15 cellular contexts compared by ENCODE assay signal in the genomic region with DNA sequence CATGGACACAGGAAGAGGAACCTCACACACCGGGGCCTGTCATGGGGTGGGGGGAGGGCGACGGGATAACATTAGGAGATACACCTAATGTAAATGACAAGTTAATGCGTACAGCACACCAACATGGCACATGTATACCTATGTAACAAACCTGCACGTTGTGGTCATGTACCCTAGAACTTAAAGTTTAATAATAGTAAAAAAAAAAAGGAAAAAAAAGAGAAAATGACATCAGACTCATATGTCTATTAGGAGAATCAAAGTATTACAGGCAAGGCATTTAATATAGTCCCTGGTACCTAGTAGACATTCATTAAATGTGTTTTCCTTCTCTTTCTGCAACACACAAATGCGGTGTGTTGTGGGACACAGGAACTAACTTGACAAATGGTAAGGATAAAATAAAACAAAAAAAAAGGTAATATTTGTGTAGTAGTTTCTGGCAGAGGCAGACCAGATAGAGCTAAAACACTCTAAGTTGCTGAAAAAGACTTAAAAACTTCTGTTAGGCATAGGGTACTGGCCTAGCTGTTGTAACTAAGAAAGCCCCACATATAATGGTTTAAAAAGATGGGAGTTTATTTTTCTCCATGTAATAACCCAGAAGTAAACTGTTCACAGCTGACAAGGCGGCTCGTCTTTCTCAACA.
DNase-seq lines count a peak whose midpoint lies in the region; ATAC-seq, FAIRE-seq and TF ChIP-seq lines count a peak whose summit lies in the region.
"Had no signal": no experiment of that assay in that cellular context is flagged by ENCODE, and none has a peak within 500 bp of the region (broad histone marks: within the 10 kb centered on the region; RNA-seq: fewer than 3 reads in every experiment).

No MANE protein-coding gene starts in this region.

- H3K4me1 ChIP-seq in heart left ventricle: peaks cover 7 to 38% (median 24%) of the 10 kb centered on the region in 12 donors
- peaks cover 42% of the 10 kb centered on the region for H3K4me1 ChIP-seq in endothelial cell of umbilical vein (ENCODE audit: control insufficient read depth, extremely low read depth, insufficient read depth, low read length)
- peaks cover 17% of the 10 kb centered on the region for H3K4me1 ChIP-seq in osteoblast (ENCODE audit: insufficient read depth, low read length)
- peaks cover 29% of the 10 kb centered on the region for H3K4me1 ChIP-seq in upper lobe of right lung

- no peak for FAIRE-seq in endothelial cell of umbilical vein (lab: Jason Lieb, UNC)
- no peak for FAIRE-seq in GM12891 (lab: Jason Lieb, UNC)
- FAIRE-seq: A204.1 had no signal

- CTCF ChIA-PET in endothelial cell of umbilical vein (lab: Charles Lee): interaction anchor here (1.1 to 2.8 kb wide), 14 partner anchors 11 to 521 kb away, joined by 3 to 32 read pairs (median 6); no protein-coding TSS in a partner anchor

- H3K27ac Mint-ChIP-seq in glutamatergic neuron (ENCODE audit: unreplicated experiment): no peak overlapping the region
- H3K27ac Mint-ChIP-seq: stimulated activated naive CD8-positive, alpha-beta T cell treated with anti-CD3 and anti-CD28 coated beads, Interleukin-15, amount 100 ng/mL, for 72 hours; T-helper 2 cell treated with Interferon-gamma antibody and Interleukin-4, amounts not matched to agents 5 μg/mL and 100 μg/mL, for 36 hours had no signal

- H3K27me3 Mint-ChIP-seq in glutamatergic neuron (ENCODE audit: unreplicated experiment): peaks cover under 1% of the 10 kb centered on the region

- POLR2A ChIA-PET in endothelial cell of umbilical vein (lab: Charles Lee): interaction anchor here (1.1 to 2.0 kb wide), 4 partner anchors 25 to 559 kb away, joined by 3 to 13 read pairs (median 6); a partner anchor contains a TSS

- H3K9me3 ChIP-seq in heart left ventricle (peaks cover 0 to 3% (median 0%) of the 10 kb centered on the region in 12 donors), endothelial cell of umbilical vein (replicated peaks; ENCODE audit: control insufficient read depth, insufficient read depth, low read length) (no peaks in the 10 kb centered on the region), osteoblast (ENCODE audit: low read depth, low read length) (no peaks in the 10 kb centered on the region), upper lobe of right lung (no peaks in the 10 kb centered on the region)

- H3K79me2 ChIP-seq in endothelial cell of umbilical vein (ENCODE audit: control insufficient read depth, insufficient read depth, low read length): no peaks in the 10 kb centered on the region
- H3K79me2 ChIP-seq in osteoblast (ENCODE audit: insufficient read depth, low read length): no peaks in the 10 kb centered on the region

- dilution Hi-C loops in endothelial cell of umbilical vein (cut with MboI; ENCODE audit: extremely low pct_ligation_motif_present, low sequenced_read_pairs): no loop called here

- WGBS in heart left ventricle, 4 donors: 56 to 69% (median 59%) methylated on average over 8 of the region's 8 CpGs

- no peaks in the 10 kb centered on the region for H3K9me3 Mint-ChIP-seq in glutamatergic neuron (ENCODE audit: unreplicated experiment)
- H3K9me3 Mint-ChIP-seq: stimulated activated naive CD8-positive, alpha-beta T cell treated with anti-CD3 and anti-CD28 coated beads, Interleukin-15, amount 100 ng/mL, for 72 hours; T-helper 2 cell treated with Interferon-gamma antibody and Interleukin-4, amounts not matched to agents 5 μg/mL and 100 μg/mL, for 36 hours had no signal

- DNase-seq in heart left ventricle: no peak
- DNase-seq in Right ventricle myocardium inferior (ENCODE audit: missing footprints): no peak
- no peak for DNase-seq in endothelial cell of umbilical vein (ENCODE audit: low read depth, low spot score)
- DNase-seq in osteoblast (ENCODE audit: insufficient read length, low spot score, missing footprints): no peak
- DNase-seq in upper lobe of right lung: no peak
- DNase-seq in glutamatergic neuron: no peak
- DNase-seq in GM12891 (ENCODE audit: insufficient read length, low spot score): no peak
- DNase-seq in superior temporal gyrus (ENCODE audit: extremely low spot score): no peak
- DNase-seq: activated CD4-positive, alpha-beta T cell treated with anti-CD3 and anti-CD28 coated beads, Interleukin-2, amount 50 U/mL, for 48 hours; activated gamma-delta T cell; caudate nucleus; NCI-H1092; stimulated activated naive CD8-positive, alpha-beta T cell treated with anti-CD3 and anti-CD28 coated beads, Interleukin-15, amount 100 ng/mL, for 72 hours had no signal

- no peak for TF ChIP-seq POLR2A in heart left ventricle (IDR thresholded peaks at IDR 0.05)
- TF ChIP-seq POLR2A in endothelial cell of umbilical vein (IDR thresholded peaks at IDR 0.05; ENCODE audit: low read depth, low read length): no peak
- TF ChIP-seq POLR2A in GM12891 (IDR thresholded peaks at IDR 0.05; ENCODE audit: low read depth, low read length): no peak

- H3K4me2 ChIP-seq in endothelial cell of umbilical vein (ENCODE audit: insufficient read depth, low read length): peak overlapping the region; percentile 92
- peak overlapping the region; percentile 72 for H3K4me2 ChIP-seq in osteoblast (ENCODE audit: insufficient read depth, low read length)

- no peaks in the 10 kb centered on the region for H3K36me3 Mint-ChIP-seq in glutamatergic neuron (ENCODE audit: unreplicated experiment)

- TSS peak; percentile 66 for BruUV-seq in endothelial cell of umbilical vein (replicated peaks; lab: Mats Ljungman, UMichigan)

- no peaks in the 10 kb centered on the region for H4K20me1 ChIP-seq in endothelial cell of umbilical vein (replicated peaks; ENCODE audit: control insufficient read depth, extremely low read depth, insufficient read depth, low read length)
- H4K20me1 ChIP-seq in osteoblast (ENCODE audit: insufficient read depth, low read length): no peaks in the 10 kb centered on the region

- intact Hi-C loops in heart left ventricle (cut with DNase I): loop anchor here in 6 of 10 donors (2.0 to 10.0 kb wide), 8 partner anchors 34 to 149 kb away; a partner anchor contains a TSS
- intact Hi-C loops in Right ventricle myocardium inferior (cut with DNase I): loop anchor here (2.0 to 5.0 kb wide), 3 partner anchors 37 to 149 kb away; a partner anchor contains a TSS
- intact Hi-C loops in endothelial cell of umbilical vein (cut with micrococcal nuclease): loop anchor here (1.0 to 2.0 kb wide), 3 partner anchors 26 to 559 kb away; no protein-coding TSS in a partner anchor
- intact Hi-C loops in upper lobe of right lung (cut with DNase I): no loop called here

- H3K9ac ChIP-seq in endothelial cell of umbilical vein (replicated peaks; ENCODE audit: extremely low read depth, insufficient read depth, low read length): peak overlapping the region; percentile 71

- H3K27ac ChIP-seq in heart left ventricle (peak overlapping the region; percentile 76 to 93 (median 88)), endothelial cell of umbilical vein (ENCODE audit: insufficient read depth, low read depth, low read length) (peak overlapping the region; percentile 94), osteoblast (ENCODE audit: low read depth, low read length) (peak overlapping the region; percentile 52), upper lobe of right lung (peak overlapping the region; percentile 89)

- no peak overlapping the region for H2AFZ ChIP-seq in endothelial cell of umbilical vein (ENCODE audit: low read depth, low read length)
- H2AFZ ChIP-seq in osteoblast (ENCODE audit: low read length): peak overlapping the region; percentile 34

- ATAC-seq in heart left ventricle (no peak), Right ventricle myocardium inferior (no peak), upper lobe of right lung (no peak)
- ATAC-seq: stimulated activated naive CD8-positive, alpha-beta T cell treated with anti-CD3 and anti-CD28 coated beads, Interleukin-15, amount 100 ng/mL, for 72 hours had no signal

- no peak overlapping the region for H3K4me3 ChIP-seq in heart left ventricle
- no peak overlapping the region for H3K4me3 ChIP-seq in endothelial cell of umbilical vein (replicated peaks in 1 of 3; ENCODE audit: insufficient read depth in 1 of 3, low read depth in 1 of 3, low read length in 3 of 3)
- H3K4me3 ChIP-seq in osteoblast (ENCODE audit: insufficient read depth, low read length): no peak overlapping the region
- no peak overlapping the region for H3K4me3 ChIP-seq in upper lobe of right lung

- H3K27me3 ChIP-seq in heart left ventricle: no peaks in the 10 kb centered on the region
- H3K27me3 ChIP-seq in endothelial cell of umbilical vein (ENCODE audit: control insufficient read depth in 2 of 2, insufficient read depth in 2 of 2, low read length in 2 of 2): no peaks in the 10 kb centered on the region
- no peaks in the 10 kb centered on the region for H3K27me3 ChIP-seq in osteoblast (ENCODE audit: insufficient read depth, low read length)
- no peaks in the 10 kb centered on the region for H3K27me3 ChIP-seq in upper lobe of right lung

- H3K4me1 Mint-ChIP-seq in glutamatergic neuron (ENCODE audit: low read depth, unreplicated experiment): no peaks in the 10 kb centered on the region
- H3K4me1 Mint-ChIP-seq: stimulated activated naive CD8-positive, alpha-beta T cell treated with anti-CD3 and anti-CD28 coated beads, Interleukin-15, amount 100 ng/mL, for 72 hours had no signal

- no peaks in the 10 kb centered on the region for H3K36me3 ChIP-seq in heart left ventricle
- no peaks in the 10 kb centered on the region for H3K36me3 ChIP-seq in endothelial cell of umbilical vein (ENCODE audit: control insufficient read depth in 2 of 2, extremely low read depth in 1 of 2, insufficient read depth in 2 of 2, low read length in 2 of 2)
- H3K36me3 ChIP-seq in osteoblast (ENCODE audit: insufficient read depth, low read length): no peaks in the 10 kb centered on the region
- H3K36me3 ChIP-seq in upper lobe of right lung: no peaks in the 10 kb centered on the region

- H3K9me1 ChIP-seq in endothelial cell of umbilical vein (replicated peaks; ENCODE audit: control insufficient read depth, extremely low read depth, insufficient read depth, low read length): no peaks in the 10 kb centered on the region

- TF ChIP-seq CTCF in heart left ventricle (IDR thresholded peaks at IDR 0.05): no peak
- TF ChIP-seq CTCF in endothelial cell of umbilical vein (IDR thresholded peaks at IDR 0.05; ENCODE audit: extremely low read depth in 1 of 2, insufficient read depth in 1 of 2, low read depth in 1 of 2, low read length in 2 of 2): no peak
- no peak for TF ChIP-seq CTCF in osteoblast (IDR thresholded peaks at IDR 0.05; ENCODE audit: extremely low read depth, low read depth, low read length)
- no peak for TF ChIP-seq CTCF in upper lobe of right lung (IDR thresholded peaks at IDR 0.05)
- no peak for TF ChIP-seq CTCF in glutamatergic neuron (IDR thresholded peaks at IDR 0.05; ENCODE audit: partially characterized antibody, unreplicated experiment)

- no peak overlapping the region for H3K4me3 Mint-ChIP-seq in glutamatergic neuron (ENCODE audit: unreplicated experiment)
- H3K4me3 Mint-ChIP-seq: stimulated activated naive CD8-positive, alpha-beta T cell treated with anti-CD3 and anti-CD28 coated beads, Interleukin-15, amount 100 ng/mL, for 72 hours; T-helper 2 cell treated with Interferon-gamma antibody and Interleukin-4, amounts not matched to agents 5 μg/mL and 100 μg/mL, for 36 hours had no signal

TF ChIP-seq in endothelial cell of umbilical vein, 7 proteins besides CTCF, POLR2A, EP300 and RAD21:
- TF ChIP-seq FOS (IDR thresholded peaks at IDR 0.05; ENCODE audit: borderline replicate concordance, insufficient read depth, low read length): no peak

TF ChIP-seq in GM12891, 5 proteins besides CTCF, POLR2A, EP300 and RAD21 (continues in another document):
- TF ChIP-seq PAX5 (IDR thresholded peaks at IDR 0.05; ENCODE audit: insufficient read depth, low read length, severe bottlenecking): no peak
